Comparison of ENCODE assay signal across 29 cellular contexts in the genomic region with DNA sequence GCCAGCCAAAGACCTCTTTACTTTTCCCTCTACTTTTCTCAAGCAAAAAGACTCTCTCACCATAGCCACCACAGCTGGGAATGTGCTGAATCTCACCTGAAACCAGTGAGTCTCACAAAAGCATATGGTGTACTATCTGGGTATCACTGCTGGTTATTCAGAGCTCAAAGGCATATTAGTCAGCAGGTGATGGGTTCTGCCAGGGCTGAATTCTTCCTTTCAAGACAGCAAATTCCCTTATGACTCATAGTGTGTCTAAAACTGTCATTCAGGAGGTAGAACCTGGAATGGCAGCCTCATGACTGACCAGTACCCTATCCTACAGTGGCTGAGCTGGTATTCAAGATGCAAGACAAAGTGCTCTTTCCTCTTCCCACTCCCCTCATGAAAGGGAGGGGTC.
DNase-seq lines count a peak whose midpoint lies in the region; ATAC-seq, FAIRE-seq and TF ChIP-seq lines count a peak whose summit lies in the region.
"Had no signal": no experiment of that assay in that cellular context is flagged by ENCODE, and none has a peak within 500 bp of the region (broad histone marks: within the 10 kb centered on the region; RNA-seq: fewer than 3 reads in every experiment).

No MANE protein-coding gene starts in this region.

- DNase-seq in H54 (ENCODE audit: insufficient read length, low spot score) (peak; percentile 23), NCI-H226 (peak; percentile 84), astrocyte of the hippocampus (ENCODE audit: low read depth, low spot score) (peak; percentile 7), kidney glomerular epithelial cell (lab: John Stamatoyannopoulos, UW) (peak; percentile 64), NCI-H510A (lab: John Stamatoyannopoulos, UW) (no peak), NCI-H1417 (lab: John Stamatoyannopoulos, UW) (no peak), caudate nucleus (lab: John Stamatoyannopoulos, UW) (no peak)
- DNase-seq: activated B cell treated with CpG ODN at 0.5 μM for 24 hours; activated CD4-positive, alpha-beta memory T cell treated with anti-CD3 and anti-CD28 coated beads for 36 hours; activated gamma-delta T cell; adrenal gland; CD4-positive, CD25-positive, alpha-beta regulatory T cell; cerebellar nuclear complex; effector CD4-positive, alpha-beta T cell; esophagus squamous epithelium; GM23248; Karpas-422; NCI-H1105 treated with DMSO at 0.1 percent for 48 hours; NCI-H2107; NCI-H524; psoas muscle; SIG-M5; stimulated activated CD4-positive, alpha-beta T cell treated with anti-CD3 and anti-CD28 coated beads, Interleukin-2, amount 100 ng/mL, for 48 hours had no signal

- no peak for TF ChIP-seq POLR2A in H54 (IDR thresholded peaks at IDR 0.05; ENCODE audit: low read depth, low read length)

- FAIRE-seq in H54 (lab: Jason Lieb, UNC), result peak; percentile 68
- FAIRE-seq: G401.6, GM19239 had no signal

- H3K27ac ChIP-seq in caudate nucleus (ENCODE audit: low read depth, low read length), result no peak overlapping the region
- H3K27ac ChIP-seq: adrenal gland, esophagus squamous epithelium, GM23248, neural progenitor cell, psoas muscle, skin epidermis, tibial nerve had no signal

- no peak for ATAC-seq in HG03378 (IDR thresholded peaks at IDR 0.05; ENCODE audit: unreplicated experiment)
- ATAC-seq: psoas muscle had no signal

Comparison
In these comparisons a context has a peak if more than half of its experiments do, and no peak if none do; other contexts are left out.
1. DNase-seq: peak in H54 (single experiment), NCI-H226 (single experiment), astrocyte of the hippocampus (single experiment) and kidney glomerular epithelial cell (single experiment); none in NCI-H510A (single experiment), NCI-H1417 (0 of 3) and caudate nucleus (0 of 61).